25 cellular contexts compared by ENCODE assay signal in genomic region chr3:32866533-32866932, GRCh38. TPM values are rescaled to one million over a fixed set of nuclear protein-coding genes. Genes with fewer than 3 reads are reported as not detected.
DNase-seq lines count a peak whose midpoint lies in the region; ATAC-seq and TF ChIP-seq lines count a peak whose summit lies in the region.
"Had no signal": no experiment of that assay in that cellular context is flagged by ENCODE, and none has a peak within 500 bp of the region (broad histone marks: within the 10 kb centered on the region; RNA-seq: fewer than 3 reads in every experiment).

No MANE protein-coding gene starts in this region.

- in situ Hi-C loops in mammary epithelial cell (cut with MboI; ENCODE audit: low sequenced_read_pairs in 2 of 2) = no loop called here

- H3K36me3 Mint-ChIP-seq in glutamatergic neuron (ENCODE audit: unreplicated experiment) (no peaks in the 10 kb centered on the region), nephron progenitor cell (ENCODE audit: low read depth) (peaks cover 28% of the 10 kb centered on the region)

- H3K27ac Mint-ChIP-seq in glutamatergic neuron (ENCODE audit: unreplicated experiment) (peak overlapping the region; percentile 70), nephron progenitor cell (peak overlapping the region; percentile 98)
- H3K27ac Mint-ChIP-seq: CD4-positive, alpha-beta T cell; IgD-negative memory B cell had no signal

- H3K4me3 ChIP-seq in prostate gland (no peak overlapping the region), mammary epithelial cell (replicated peaks in 1 of 3; ENCODE audit: insufficient read depth in 1 of 3, low read depth in 2 of 3, low read length in 3 of 3) (no peak overlapping the region)
- H3K4me3 ChIP-seq: BLaER1, GM12878, SJCRH30 had no signal

- no TSS peak for BruUV-seq in mammary epithelial cell (replicated peaks; lab: Mats Ljungman, UMichigan)

- H3K27ac ChIP-seq in RWPE1 (0 out of 2 replicates have a peak overlapping the region, but pooled peaks have one; percentile 67), prostate gland (no peak overlapping the region), mammary epithelial cell (ENCODE audit: insufficient read depth, low read depth, low read length) (no peak overlapping the region)
- H3K27ac ChIP-seq: BLaER1, SJCRH30 had no signal

- H4K20me1 ChIP-seq in mammary epithelial cell (ENCODE audit: insufficient read depth, low read length) = no peaks in the 10 kb centered on the region
- H4K20me1 ChIP-seq: BLaER1 had no signal

- H2AFZ ChIP-seq in mammary epithelial cell (ENCODE audit: low read depth, low read length) = no peak overlapping the region

- no peak for ATAC-seq in HG03097 (IDR thresholded peaks at IDR 0.05; ENCODE audit: low FRiP score, unreplicated experiment)
- ATAC-seq: GM12878, Panc1 had no signal

- H3K9me3 Mint-ChIP-seq in glutamatergic neuron (ENCODE audit: unreplicated experiment) (peaks cover 20% of the 10 kb centered on the region), nephron progenitor cell (no peaks in the 10 kb centered on the region)
- H3K9me3 Mint-ChIP-seq: CD4-positive, alpha-beta T cell; IgD-negative memory B cell had no signal

- POLR2A ChIA-PET in RWPE1 (lab: Yijun Ruan, JAX; ENCODE audit: low non-redundant PET) = no interaction called here

- H3K9me3 ChIP-seq in prostate gland = no peaks in the 10 kb centered on the region
- H3K9me3 ChIP-seq in mammary epithelial cell (replicated peaks; ENCODE audit: insufficient read depth, low read length) = no peaks in the 10 kb centered on the region
- H3K9me3 ChIP-seq: BLaER1, SJCRH30 had no signal

- intact Hi-C loops in prostate gland (cut with DNase I) (no loop called here), mammary epithelial cell (cut with micrococcal nuclease) (no loop called here)

- H3K27me3 Mint-ChIP-seq in glutamatergic neuron (ENCODE audit: unreplicated experiment) = peaks cover 20% of the 10 kb centered on the region
- H3K27me3 Mint-ChIP-seq in nephron progenitor cell (ENCODE audit: low read depth, poor library complexity) = peaks cover 4% of the 10 kb centered on the region
- H3K27me3 Mint-ChIP-seq: CD4-positive, alpha-beta T cell had no signal

- no peaks in the 10 kb centered on the region for H3K27me3 ChIP-seq in prostate gland (replicated peaks; ENCODE audit: insufficient read depth)
- no peaks in the 10 kb centered on the region for H3K27me3 ChIP-seq in mammary epithelial cell (ENCODE audit: insufficient read depth, low read length)
- H3K27me3 ChIP-seq: BLaER1, SJCRH30 had no signal

- H3K4me3 Mint-ChIP-seq in glutamatergic neuron (ENCODE audit: unreplicated experiment) (peak overlapping the region; percentile 36), nephron progenitor cell (peak overlapping the region; percentile 47)
- H3K4me3 Mint-ChIP-seq: CD4-positive, alpha-beta T cell; IgD-negative memory B cell had no signal

- WGBS in prostate gland = 95% methylated on average over 5 of the region's 5 CpGs
- WGBS in mammary epithelial cell (ENCODE audit: low coverage, missing lambda C conversion rate) = 97% methylated on average over 5 of the region's 5 CpGs

- CTCF ChIA-PET in RWPE1 (lab: Yijun Ruan, JAX) (no interaction called here), mammary epithelial cell (lab: Charles Lee; ENCODE audit: low non-redundant PET) (no interaction called here)

- H3K36me3 ChIP-seq in prostate gland (no peaks in the 10 kb centered on the region), mammary epithelial cell (ENCODE audit: insufficient read depth, low read length) (no peaks in the 10 kb centered on the region)
- H3K36me3 ChIP-seq: BLaER1, SJCRH30 had no signal

- TF ChIP-seq POLR2A in prostate gland (IDR thresholded peaks at IDR 0.05) = no peak

- H3K4me2 ChIP-seq in mammary epithelial cell (ENCODE audit: insufficient read depth, low read depth, low read length) = no peak overlapping the region
- H3K4me2 ChIP-seq: BLaER1 had no signal

- DNase-seq in RWPE1 (ENCODE audit: low spot score) (no peak), glutamatergic neuron (no peak), nephron progenitor cell (no peak), NCI-H2081 treated with DMSO at 0.1 percent for 48 hours (lab: John Stamatoyannopoulos, UW) (no peak), prostate gland (ENCODE audit: low spot score) (no peak), mammary epithelial cell (no peak)
- DNase-seq: ACHN; CD4-positive, alpha-beta T cell; COR-L47; DND-41; H7; Karpas-422; NCI-H1694; NCI-H2081; NCI-H2171 treated with DMSO at 0.1 percent for 48 hours; NCI-H524 treated with DMSO at 0.1 percent for 48 hours; NCI-H82; SJCRH30 had no signal

- TF ChIP-seq CTCF in RWPE1 (conservative IDR thresholded peaks at IDR 0.05; ENCODE audit: low read depth) (no peak), glutamatergic neuron (IDR thresholded peaks at IDR 0.05; ENCODE audit: partially characterized antibody, unreplicated experiment) (no peak), nephron progenitor cell (IDR thresholded peaks at IDR 0.05) (no peak), prostate gland (IDR thresholded peaks at IDR 0.05) (no peak), mammary epithelial cell (conservative IDR thresholded peaks at IDR 0.05 in 1 of 2, IDR thresholded peaks at IDR 0.05 in 1 of 2; ENCODE audit: extremely low read depth in 1 of 2, insufficient read depth in 1 of 2, low read depth in 1 of 2, low read length in 2 of 2) (no peak)

- dilution Hi-C loops in mammary epithelial cell (cut with HindIII; ENCODE audit: low sequenced_read_pairs) = no loop called here

- H3K4me1 Mint-ChIP-seq in glutamatergic neuron (ENCODE audit: low read depth, unreplicated experiment) (peaks cover 87% of the 10 kb centered on the region), nephron progenitor cell (peaks cover 100% of the 10 kb centered on the region)

- H3K4me1 ChIP-seq in prostate gland (replicated peaks) = no peaks in the 10 kb centered on the region
- H3K4me1 ChIP-seq in mammary epithelial cell (ENCODE audit: insufficient read depth, low read length) = peaks cover 4% of the 10 kb centered on the region
- H3K4me1 ChIP-seq: SJCRH30 had no signal

- H3K9ac ChIP-seq in mammary epithelial cell (ENCODE audit: insufficient read depth, low read length) = no peak overlapping the region
- H3K9ac ChIP-seq: BLaER1 had no signal

- no peaks in the 10 kb centered on the region for H3K79me2 ChIP-seq in mammary epithelial cell (ENCODE audit: insufficient read depth, low read length)

RNA-seq across cellular contexts. Expression of gene TRIM71, which starts 48.7 kb away (rescaled TPM):
- 117 TPM for total RNA-seq in glutamatergic neuron (ENCODE audit: unreplicated experiment)
- total RNA-seq in prostate gland = 10 to 100 TPM in 1 of 2 donors, not detected in 1; 11.1 TPM
- total RNA-seq in mammary epithelial cell = under 1 TPM in 1 of 2 donors, not detected in 1; under 0.01 TPM
- 0.01 TPM for polyA plus RNA-seq in mammary epithelial cell
- not detected for polyA minus RNA-seq in mammary epithelial cell
- total RNA-seq: HT1080, M059J, SJCRH30 had no signal
- polyA plus RNA-seq: IgD-negative memory B cell had no signal
